8 cellular contexts compared by ENCODE assay signal in genomic region chr22:49827307-49827852, GRCh38. TPM values are rescaled to one million over a fixed set of nuclear protein-coding genes. Genes with fewer than 3 reads are reported as not detected.
DNase-seq lines count a peak whose midpoint lies in the region; ATAC-seq, FAIRE-seq and TF ChIP-seq lines count a peak whose summit lies in the region.

No MANE protein-coding gene starts in this region.

- in situ Hi-C loops in GM12878 (cut with MboI): no loop called here

- POLR2A ChIA-PET in GM12878 (lab: Charles Lee): interaction anchor here (1.0 kb wide), 1 partner anchor 28 kb away, joined by 6 read pairs; no protein-coding TSS in a partner anchor

- peaks cover 24% of the 10 kb centered on the region for H3K36me3 ChIP-seq in HUES48 (ENCODE audit: control insufficient read depth, insufficient read depth, low read length)
- peaks cover 12 to 16% of the 10 kb centered on the region in 2 experiments; a peak in 3 of 4 replicates for H3K36me3 ChIP-seq in GM12878 (ENCODE audit: control insufficient read depth in 2 of 2, insufficient read depth in 2 of 2, low read length in 1 of 2)
- H3K36me3 ChIP-seq in lung (ENCODE audit: control insufficient read depth in 2 of 2, insufficient read depth in 2 of 2, low read length in 2 of 2): peaks cover 5 to 20% of the 10 kb centered on the region in 2 donors

- ATAC-seq in GM12878 (no peak), lung (ENCODE audit: insufficient read depth, low FRiP score) (peak; percentile 13), HG03159 (IDR thresholded peaks at IDR 0.05; ENCODE audit: unreplicated experiment) (no peak), HG02938 (IDR thresholded peaks at IDR 0.05; ENCODE audit: unreplicated experiment) (no peak)

- SMC1A ChIA-PET in GM12878 (lab: Charles Lee; ENCODE audit: uncharacterized antibody, unreplicated experiment): interaction anchor here (1.6 kb wide), 1 partner anchor 53 kb away, joined by 4 read pairs; no protein-coding TSS in a partner anchor

- H3K9me3 ChIP-seq in HUES48 (ENCODE audit: control insufficient read depth, insufficient read depth, low read length): peaks cover 15% of the 10 kb centered on the region
- H3K9me3 ChIP-seq in GM12878 (replicated peaks; ENCODE audit: control insufficient read depth, insufficient read depth, low read length): peaks cover 3% of the 10 kb centered on the region
- no peaks in the 10 kb centered on the region for H3K9me3 ChIP-seq in lung (ENCODE audit: control insufficient read depth in 2 of 2, insufficient read depth in 1 of 2, low read length in 1 of 2)

- H3K4me1 ChIP-seq in HUES48 (ENCODE audit: control insufficient read depth, insufficient read depth, low read length) (peaks cover 7% of the 10 kb centered on the region), GM12878 (ENCODE audit: control insufficient read depth, insufficient read depth, low read length) (peaks cover 35% of the 10 kb centered on the region), lung (ENCODE audit: control insufficient read depth in 2 of 2, insufficient read depth in 2 of 2, low read length in 2 of 2) (peaks cover 0 to 22% of the 10 kb centered on the region in 2 donors)

- DNase-seq in COLO668 (lab: John Stamatoyannopoulos, UW; ENCODE audit: unreplicated experiment): peak; percentile 65
- no peak for DNase-seq in GM12878 (ENCODE audit: low read depth, low spot score)
- DNase-seq in lung (ENCODE audit: low spot score): no peak
- no peak for DNase-seq in cerebellar cortex (ENCODE audit: low spot score)
- no peak for DNase-seq in mesenteric fat pad (ENCODE audit: low spot score)

- TF ChIP-seq CTCF in GM12878 (IDR thresholded peaks at IDR 0.05 in 2 of 3, conservative IDR thresholded peaks at IDR 0.05 in 1 of 3; ENCODE audit: control insufficient read depth in 2 of 3, extremely low read depth in 1 of 3, insufficient read depth in 1 of 3, low read depth in 3 of 3, low read length in 3 of 3) (no peak), lung (IDR thresholded peaks at IDR 0.05; ENCODE audit: control extremely low read depth, extremely low read depth) (no peak)

- intact Hi-C loops in GM12878 (cut with micrococcal nuclease; ENCODE audit: unreplicated experiment): loop anchor here (2.0 kb wide), 1 partner anchor 91 kb away; the partner anchor contains the start of genes ALG12 and CRELD2

- 0% methylated on average over 7 of the region's 104 CpGs for WGBS in GM12878 (ENCODE audit: insufficient coverage, insufficient replicate concordance, low lambda C conversion rate, missing lambda C conversion rate)
- WGBS in lung, 2 donors: 0% methylated on average over 34 to 104 of the region's 104 CpGs

- no peak overlapping the region for H3K4me2 ChIP-seq in GM12878 (ENCODE audit: control insufficient read depth, insufficient read depth)

- no peak for TF ChIP-seq RAD21 in GM12878 (IDR thresholded peaks at IDR 0.05; ENCODE audit: insufficient read depth, low read depth, low read length)

- no peak for FAIRE-seq in GM12878 (lab: Jason Lieb, UNC)

- peaks cover 48% of the 10 kb centered on the region for H3K79me2 ChIP-seq in GM12878 (ENCODE audit: control insufficient read depth, insufficient read depth, low read length)

- H2AFZ ChIP-seq in GM12878 (ENCODE audit: control insufficient read depth, low read depth, low read length): no peak overlapping the region

- H3K4me3 ChIP-seq in HUES48 (ENCODE audit: low read depth, low read length): peak overlapping the region; percentile 79; the same call in 1 of the 2 replicates
- H3K4me3 ChIP-seq in GM12878: peak overlapping the region; percentile 89; the same call in 1 of the 2 replicates
- peak overlapping the region; percentile 72 for H3K4me3 ChIP-seq in lung

- RAD21 ChIA-PET in GM12878 (lab: Charles Lee; ENCODE audit: unreplicated experiment): no interaction called here

- H3K27me3 ChIP-seq in HUES48 (ENCODE audit: control insufficient read depth, insufficient read depth, low read length) (no peaks in the 10 kb centered on the region), GM12878 (replicated peaks in 1 of 2; ENCODE audit: control insufficient read depth in 2 of 2, insufficient read depth in 2 of 2, low read length in 1 of 2) (no peaks in the 10 kb centered on the region), lung (ENCODE audit: control insufficient read depth, insufficient read depth) (no peaks in the 10 kb centered on the region)

- BruUV-seq in GM12878 (replicated peaks; lab: Mats Ljungman, UMichigan): no TSS peak

- CTCF ChIA-PET in GM12878 (lab: Yijun Ruan, JAX): interaction anchor here (1.1 kb wide), 1 partner anchor 15 kb away, joined by 3 read pairs; no protein-coding TSS in a partner anchor

- H3K27ac ChIP-seq in HUES48 (ENCODE audit: low read depth, low read length): no peak overlapping the region
- H3K27ac ChIP-seq in GM12878 (ENCODE audit: control insufficient read depth, insufficient read depth): peak overlapping the region; percentile 78
- H3K27ac ChIP-seq in lung (ENCODE audit: low read depth in 1 of 2, low read length in 1 of 2): peak overlapping the region; percentile 87 to 88

- no peak for TF ChIP-seq EP300 in GM12878 (IDR thresholded peaks at IDR 0.05; ENCODE audit: borderline replicate concordance in 1 of 2, control insufficient read depth in 1 of 2, low read depth in 2 of 2, low read length in 2 of 2)

- peaks cover 16% of the 10 kb centered on the region for H4K20me1 ChIP-seq in GM12878 (ENCODE audit: control insufficient read depth, insufficient read depth)

- peak; percentile 83; the same call in 1 of the 2 replicates for TF ChIP-seq POLR2A in GM12878 (IDR thresholded peaks at IDR 0.05; ENCODE audit: low read depth, low read length)

- peak overlapping the region; percentile 61; the same call in 1 of the 2 replicates for H3K9ac ChIP-seq in HUES48 (ENCODE audit: low read depth, low read length)
- peak overlapping the region; percentile 73; the same call in 1 of the 2 replicates for H3K9ac ChIP-seq in GM12878 (ENCODE audit: control insufficient read depth, insufficient read depth, low read length)

TF ChIP-seq in GM12878, 131 proteins besides CTCF, POLR2A, EP300 and RAD21 (continues in another document):
- TF ChIP-seq EGR1 (IDR thresholded peaks at IDR 0.05; ENCODE audit: borderline replicate concordance in 1 of 2, low read depth in 2 of 2, low read length in 2 of 2): peak in 1 of 2 experiments; percentile 23; a peak in 1 of 3 replicates

RNA-seq across cellular contexts. Expression of gene BRD1, which starts 0.3 kb away (rescaled TPM):
- total RNA-seq in GM12878 (2013; cell fraction: nucleolus; rRNA removed): 53.3 and 67.3 TPM in 2 replicates
- total RNA-seq in GM12878 (2014; rRNA removed): 15.2 and 16.4 TPM in 2 replicates
- total RNA-seq in GM12878 (2014; rRNA removed; fragmentation: Illumina TruSeq; extraction: Trizol): 11.7 and 12.3 TPM in 2 replicates
- total RNA-seq in GM12878 (2021): 26.4 and 26.9 TPM in 2 replicates
- 6.0 TPM for polyA plus RNA-seq in GM12878 (2011; ENCODE audit: low read depth)
- 4.1 and 4.8 TPM in 2 replicates for polyA plus RNA-seq in GM12878 (2011; rRNA removed)
- polyA plus RNA-seq in GM12878 (2011; cell fraction: cytosol; rRNA removed): 5.0 TPM in 2 replicates
- polyA plus RNA-seq in GM12878 (2011; cell fraction: nucleus; rRNA removed): 30.6 and 48.0 TPM in 2 replicates
- polyA plus RNA-seq in GM12878 (2012): 13.8 and 14.2 TPM in 2 replicates
- 4.2 and 9.4 TPM in 2 replicates for polyA plus RNA-seq in GM12878 (2014; fragmentation: Illumina TruSeq; extraction: Trizol)
- polyA plus RNA-seq in GM12878 (2014; fragmentation: Nextera tagmentation; extraction: Ambion mirVana): 1 to 10 TPM in 1 of 2 experiments, under 1 TPM in 1; 0.90 to 2.1 TPM
- polyA plus RNA-seq in GM12878 (2014; rRNA removed): 17.9 and 19.0 TPM in 2 replicates
- 1 to 10 TPM; 2.9 to 3.2 TPM for polyA plus RNA-seq in GM12878 (2016; fragmentation: Nextera tagmentation; extraction: Ambion mirVana)
- 7.3 and 10.7 TPM in 2 replicates for polyA minus RNA-seq in GM12878 (2011; rRNA and poly(A)+ RNA removed)
- 5.3 and 5.6 TPM in 2 replicates for polyA minus RNA-seq in GM12878 (2011; cell fraction: cytosol; rRNA and poly(A)+ RNA removed)
- polyA minus RNA-seq in GM12878 (2011; cell fraction: nucleus; rRNA and poly(A)+ RNA removed): 14.0 and 24.9 TPM in 2 replicates
- 10 to 100 TPM; 36.4 to 51.5 TPM for total RNA-seq in lung
- polyA plus RNA-seq in lung: 10 to 100 TPM; 16.6 to 19.8 TPM
- 25.0 TPM for total RNA-seq in mesenteric fat pad

RNA-seq across cellular contexts. Expression of gene ZBED4, which starts 26.3 kb away (rescaled TPM):
- 28.5 and 31.8 TPM in 2 replicates for total RNA-seq in GM12878 (2013; cell fraction: nucleolus; rRNA removed)
- total RNA-seq in GM12878 (2014; rRNA removed): 14.1 and 14.7 TPM in 2 replicates
- total RNA-seq in GM12878 (2014; rRNA removed; fragmentation: Illumina TruSeq; extraction: Trizol): 9.0 and 9.9 TPM in 2 replicates
- total RNA-seq in GM12878 (2021): 21.2 and 21.6 TPM in 2 replicates
- 7.8 TPM for polyA plus RNA-seq in GM12878 (2011; ENCODE audit: low read depth)
- polyA plus RNA-seq in GM12878 (2011; rRNA removed): 3.9 and 6.1 TPM in 2 replicates
- 6.0 and 8.5 TPM in 2 replicates for polyA plus RNA-seq in GM12878 (2011; cell fraction: cytosol; rRNA removed)
- polyA plus RNA-seq in GM12878 (2011; cell fraction: nucleus; rRNA removed): 10.7 and 13.5 TPM in 2 replicates
- polyA plus RNA-seq in GM12878 (2012): 11.6 and 11.8 TPM in 2 replicates
- polyA plus RNA-seq in GM12878 (2014; fragmentation: Illumina TruSeq; extraction: Trizol): 10.6 and 14.9 TPM in 2 replicates
- polyA plus RNA-seq in GM12878 (2014; fragmentation: Nextera tagmentation; extraction: Ambion mirVana): 1 to 10 TPM; 2.3 to 2.7 TPM
- polyA plus RNA-seq in GM12878 (2014; rRNA removed): 10.6 and 11.0 TPM in 2 replicates
- polyA plus RNA-seq in GM12878 (2016; fragmentation: Nextera tagmentation; extraction: Ambion mirVana): 10 to 100 TPM; 14.9 to 16.8 TPM
- 8.4 and 11.6 TPM in 2 replicates for polyA minus RNA-seq in GM12878 (2011; rRNA and poly(A)+ RNA removed)
- polyA minus RNA-seq in GM12878 (2011; cell fraction: cytosol; rRNA and poly(A)+ RNA removed): 7.1 and 7.4 TPM in 2 replicates
- 4.6 and 9.8 TPM in 2 replicates for polyA minus RNA-seq in GM12878 (2011; cell fraction: nucleus; rRNA and poly(A)+ RNA removed)
- 10 to 100 TPM; 10.9 to 13.2 TPM for total RNA-seq in lung
- 1 to 10 TPM; 3.9 to 7.3 TPM for polyA plus RNA-seq in lung
- total RNA-seq in mesenteric fat pad: 10.4 TPM
